Comparison of ENCODE assay signal across 1 cellular context in genomic region chr13:74710006-74710405, GRCh38.
TF ChIP-seq lines count a peak whose summit lies in the region.

No MANE protein-coding gene starts in this region.

TF ChIP-seq in IMR-90, 13 proteins besides CTCF, POLR2A, EP300 and RAD21 (continued from another document):
- TF ChIP-seq USF2 (IDR thresholded peaks at IDR 0.05; ENCODE audit: low read depth, low read length): no peak
- no peak for TF ChIP-seq CEBPB (IDR thresholded peaks at IDR 0.05; ENCODE audit: low read depth, low read length)
- no peak for TF ChIP-seq MAZ (IDR thresholded peaks at IDR 0.05; ENCODE audit: borderline replicate concordance, low read depth, low read length)
- TF ChIP-seq BHLHE40 (IDR thresholded peaks at IDR 0.05; ENCODE audit: low read depth, low read length): no peak
- no peak for TF ChIP-seq SMC3 (IDR thresholded peaks at IDR 0.05; ENCODE audit: low read depth, low read length)
- TF ChIP-seq MXI1 (IDR thresholded peaks at IDR 0.05; ENCODE audit: borderline replicate concordance, low read depth, low read length): no peak
- no peak for TF ChIP-seq RCOR1 (IDR thresholded peaks at IDR 0.05; ENCODE audit: insufficient replicate concordance, low read length)
